Comparison of ENCODE assay signal across 1 cellular context in the genomic region with DNA sequence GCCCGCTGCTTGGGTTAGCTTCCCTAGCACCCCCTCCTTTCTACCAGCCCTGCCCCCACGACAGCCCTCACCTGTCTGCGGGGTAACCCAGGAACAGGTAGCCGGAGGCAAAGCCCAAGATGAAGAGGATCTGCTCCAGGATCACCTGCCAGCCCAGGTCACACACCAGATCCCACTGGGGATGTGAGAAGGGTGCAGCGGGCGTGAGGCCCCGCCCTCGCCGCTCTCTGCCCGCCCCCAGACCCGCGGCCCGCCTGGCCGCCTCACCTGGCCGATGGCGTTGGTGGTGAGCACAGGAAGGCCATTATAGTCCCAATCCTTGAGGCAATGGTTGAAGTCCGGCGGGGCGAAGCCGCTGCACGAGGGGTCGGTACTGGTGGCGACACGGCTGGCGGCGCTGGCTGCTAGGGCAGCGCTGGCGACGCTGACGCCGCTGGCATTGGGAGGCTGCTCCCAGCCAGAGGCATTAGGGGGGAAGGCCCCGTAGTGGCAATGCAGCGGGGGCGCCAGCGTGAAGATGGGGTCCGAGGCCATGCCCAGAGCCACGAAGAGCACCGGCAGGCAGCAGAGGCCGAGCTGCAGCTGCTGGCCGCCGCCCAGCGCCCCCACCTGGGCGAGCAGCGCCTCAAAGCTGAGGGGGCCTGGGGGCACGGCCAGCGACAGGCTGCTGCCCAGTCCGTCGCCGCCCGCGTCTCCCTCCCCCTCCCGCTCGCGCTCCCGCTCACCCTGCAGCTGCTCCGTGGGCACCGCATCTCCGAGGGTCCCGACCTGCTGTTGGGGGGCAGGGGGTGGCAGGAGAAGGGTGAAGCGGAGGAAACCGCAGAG.
TF ChIP-seq lines count a peak whose summit lies in the region.

No MANE protein-coding gene starts in this region.

TF ChIP-seq in HEK293, 187 proteins besides CTCF, POLR2A, EP300 and RAD21:
- TF ChIP-seq, protein P1, sequence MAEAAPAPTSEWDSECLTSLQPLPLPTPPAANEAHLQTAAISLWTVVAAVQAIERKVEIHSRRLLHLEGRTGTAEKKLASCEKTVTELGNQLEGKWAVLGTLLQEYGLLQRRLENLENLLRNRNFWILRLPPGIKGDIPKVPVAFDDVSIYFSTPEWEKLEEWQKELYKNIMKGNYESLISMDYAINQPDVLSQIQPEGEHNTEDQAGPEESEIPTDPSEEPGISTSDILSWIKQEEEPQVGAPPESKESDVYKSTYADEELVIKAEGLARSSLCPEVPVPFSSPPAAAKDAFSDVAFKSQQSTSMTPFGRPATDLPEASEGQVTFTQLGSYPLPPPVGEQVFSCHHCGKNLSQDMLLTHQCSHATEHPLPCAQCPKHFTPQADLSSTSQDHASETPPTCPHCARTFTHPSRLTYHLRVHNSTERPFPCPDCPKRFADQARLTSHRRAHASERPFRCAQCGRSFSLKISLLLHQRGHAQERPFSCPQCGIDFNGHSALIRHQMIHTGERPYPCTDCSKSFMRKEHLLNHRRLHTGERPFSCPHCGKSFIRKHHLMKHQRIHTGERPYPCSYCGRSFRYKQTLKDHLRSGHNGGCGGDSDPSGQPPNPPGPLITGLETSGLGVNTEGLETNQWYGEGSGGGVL (tag by site-specific recombination; IDR thresholded peaks at IDR 0.05), result peak; percentile 71
- TF ChIP-seq EGR2 (tag by site-specific recombination; IDR thresholded peaks at IDR 0.05; ENCODE audit: low read depth) (no peak), ZNF10 (tag by site-specific recombination; IDR thresholded peaks at IDR 0.05) (no peak), ZBTB17 (tag by site-specific recombination; IDR thresholded peaks at IDR 0.05) (no peak), PRDM2 (tag by site-specific recombination; IDR thresholded peaks at IDR 0.05; ENCODE audit: borderline replicate concordance) (0 out of 2 replicates have a peak, but pooled peaks have one; percentile 34), ZNF341 (tag by site-specific recombination; IDR thresholded peaks at IDR 0.05; ENCODE audit: low read depth) (0 out of 2 replicates have a peak, but pooled peaks have one; percentile 17)
- TF ChIP-seq, protein P2, sequence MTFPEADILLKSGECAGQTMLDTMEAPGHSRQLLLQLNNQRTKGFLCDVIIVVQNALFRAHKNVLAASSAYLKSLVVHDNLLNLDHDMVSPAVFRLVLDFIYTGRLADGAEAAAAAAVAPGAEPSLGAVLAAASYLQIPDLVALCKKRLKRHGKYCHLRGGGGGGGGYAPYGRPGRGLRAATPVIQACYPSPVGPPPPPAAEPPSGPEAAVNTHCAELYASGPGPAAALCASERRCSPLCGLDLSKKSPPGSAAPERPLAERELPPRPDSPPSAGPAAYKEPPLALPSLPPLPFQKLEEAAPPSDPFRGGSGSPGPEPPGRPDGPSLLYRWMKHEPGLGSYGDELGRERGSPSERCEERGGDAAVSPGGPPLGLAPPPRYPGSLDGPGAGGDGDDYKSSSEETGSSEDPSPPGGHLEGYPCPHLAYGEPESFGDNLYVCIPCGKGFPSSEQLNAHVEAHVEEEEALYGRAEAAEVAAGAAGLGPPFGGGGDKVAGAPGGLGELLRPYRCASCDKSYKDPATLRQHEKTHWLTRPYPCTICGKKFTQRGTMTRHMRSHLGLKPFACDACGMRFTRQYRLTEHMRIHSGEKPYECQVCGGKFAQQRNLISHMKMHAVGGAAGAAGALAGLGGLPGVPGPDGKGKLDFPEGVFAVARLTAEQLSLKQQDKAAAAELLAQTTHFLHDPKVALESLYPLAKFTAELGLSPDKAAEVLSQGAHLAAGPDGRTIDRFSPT (tag by site-specific recombination; IDR thresholded peaks at IDR 0.05), result peak; percentile 82; the same call in 1 of the 2 replicates
- TF ChIP-seq, protein P3, sequence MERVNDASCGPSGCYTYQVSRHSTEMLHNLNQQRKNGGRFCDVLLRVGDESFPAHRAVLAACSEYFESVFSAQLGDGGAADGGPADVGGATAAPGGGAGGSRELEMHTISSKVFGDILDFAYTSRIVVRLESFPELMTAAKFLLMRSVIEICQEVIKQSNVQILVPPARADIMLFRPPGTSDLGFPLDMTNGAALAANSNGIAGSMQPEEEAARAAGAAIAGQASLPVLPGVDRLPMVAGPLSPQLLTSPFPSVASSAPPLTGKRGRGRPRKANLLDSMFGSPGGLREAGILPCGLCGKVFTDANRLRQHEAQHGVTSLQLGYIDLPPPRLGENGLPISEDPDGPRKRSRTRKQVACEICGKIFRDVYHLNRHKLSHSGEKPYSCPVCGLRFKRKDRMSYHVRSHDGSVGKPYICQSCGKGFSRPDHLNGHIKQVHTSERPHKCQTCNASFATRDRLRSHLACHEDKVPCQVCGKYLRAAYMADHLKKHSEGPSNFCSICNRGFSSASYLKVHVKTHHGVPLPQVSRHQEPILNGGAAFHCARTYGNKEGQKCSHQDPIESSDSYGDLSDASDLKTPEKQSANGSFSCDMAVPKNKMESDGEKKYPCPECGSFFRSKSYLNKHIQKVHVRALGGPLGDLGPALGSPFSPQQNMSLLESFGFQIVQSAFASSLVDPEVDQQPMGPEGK (tag by site-specific recombination; IDR thresholded peaks at IDR 0.05), result no peak
